In genomic region chr3:126476166-126476975, GRCh38 we compare ENCODE assay signal across 8 cellular contexts. TPM values are rescaled to one million over a fixed set of nuclear protein-coding genes. Genes with fewer than 3 reads are reported as not detected.
DNase-seq lines count a peak whose midpoint lies in the region; ATAC-seq and TF ChIP-seq lines count a peak whose summit lies in the region.

No MANE protein-coding gene starts in this region.

- peak overlapping the region; percentile 61 for H3K27ac Mint-ChIP-seq in T-helper 17 cell

- peaks cover 18% of the 10 kb centered on the region for H3K79me2 ChIP-seq in mesendoderm (ENCODE audit: control insufficient read depth, insufficient read depth, low read length)

- peak overlapping the region; percentile 74 for H3K56ac ChIP-seq in mesendoderm (ENCODE audit: low read length)

- H3K4me1 Mint-ChIP-seq in T-helper 17 cell, result peaks cover 32% of the 10 kb centered on the region

- H2BK15ac ChIP-seq in mesendoderm (replicated peaks; ENCODE audit: low read depth), result no peak overlapping the region

- no peak overlapping the region for H2AK5ac ChIP-seq in mesendoderm (ENCODE audit: low read length)

- peak overlapping the region; percentile 51 for H3K9ac ChIP-seq in mesendoderm (ENCODE audit: low read length)

- TF ChIP-seq CTCF in GM06990 (IDR thresholded peaks at IDR 0.05; ENCODE audit: insufficient read depth, low read length, poor library complexity, severe bottlenecking), result no peak
- peak in 2 of 5 experiments; percentile 33 to 34 for TF ChIP-seq CTCF in tibial nerve (IDR thresholded peaks at IDR 0.05)

- DNase-seq in GM06990 (ENCODE audit: extremely low read depth, insufficient read length) (peak; percentile 67), KG1 (lab: John Stamatoyannopoulos, UW) (peak; percentile 20), T-helper 17 cell (no peak), mesendoderm (peak; percentile 64), tibial nerve (ENCODE audit: low spot score in 2 of 2) (peak; percentile 47 to 53), NCI-H128 (lab: John Stamatoyannopoulos, UW; ENCODE audit: unreplicated experiment) (no peak)
- DNase-seq in effector memory CD4-positive, alpha-beta T cell, result no peak

- H3K9me3 ChIP-seq in T-helper 17 cell (ENCODE audit: control insufficient read depth, low read length, poor library complexity, severe bottlenecking) (no peaks in the 10 kb centered on the region), tibial nerve (no peaks in the 10 kb centered on the region)
- no peaks in the 10 kb centered on the region for H3K9me3 ChIP-seq in effector memory CD4-positive, alpha-beta T cell (ENCODE audit: control insufficient read depth, low read length)

- H3K27me3 ChIP-seq in GM06990 (replicated peaks; ENCODE audit: control insufficient read depth, insufficient read depth, low read length) (no peaks in the 10 kb centered on the region; the same call in 1 of the 2 replicates), mesendoderm (ENCODE audit: insufficient read depth, low read length, poor library complexity) (no peaks in the 10 kb centered on the region), tibial nerve (no peaks in the 10 kb centered on the region)
- no peaks in the 10 kb centered on the region for H3K27me3 ChIP-seq in effector memory CD4-positive, alpha-beta T cell (replicated peaks; ENCODE audit: control insufficient read depth, insufficient read depth, low read length, poor library complexity, severe bottlenecking)

- peak overlapping the region; percentile 5 for H3K4me2 ChIP-seq in mesendoderm (ENCODE audit: low read length)

- peak overlapping the region; percentile 60 for H3K4me3 ChIP-seq in GM06990 (replicated peaks; ENCODE audit: low read depth, low read length)
- peak overlapping the region; percentile 66 for H3K4me3 ChIP-seq in effector memory CD4-positive, alpha-beta T cell (ENCODE audit: insufficient read depth, low read depth, low read length, poor library complexity, severe bottlenecking)
- peak overlapping the region; percentile 15 for H3K4me3 ChIP-seq in mesendoderm (ENCODE audit: low read length)
- peak overlapping the region; percentile 61 to 90 (median 74) for H3K4me3 ChIP-seq in tibial nerve

- H2BK5ac ChIP-seq in mesendoderm (ENCODE audit: low read length), result no peak overlapping the region

- peaks cover 2% of the 10 kb centered on the region for H3K36me3 Mint-ChIP-seq in T-helper 17 cell (ENCODE audit: low read depth)

- ATAC-seq in GM21825 (IDR thresholded peaks at IDR 0.05; ENCODE audit: unreplicated experiment), result peak; percentile 26
- peak; percentile 8 for ATAC-seq in T-helper 17 cell

- no peak overlapping the region for H2BK120ac ChIP-seq in mesendoderm (ENCODE audit: low read depth, low read length)

- no CpG with 5 or more reads among the region's 63 CpGs for WGBS in mesendoderm (ENCODE audit: extremely low coverage, insufficient coverage, low lambda C conversion rate)
- 21 to 34% methylated on average over 16 to 24 of the region's 63 CpGs for WGBS in tibial nerve, 2 donors

- peak overlapping the region; percentile 59 for H3K27ac ChIP-seq in effector memory CD4-positive, alpha-beta T cell (ENCODE audit: insufficient read depth, low read length, poor library complexity, severe bottlenecking)
- no peak overlapping the region for H3K27ac ChIP-seq in mesendoderm (ENCODE audit: low read depth, low read length)
- peak overlapping the region; percentile 85 to 98 (median 94) for H3K27ac ChIP-seq in tibial nerve

- H3K4me1 ChIP-seq in effector memory CD4-positive, alpha-beta T cell (ENCODE audit: control insufficient read depth, insufficient read depth, low read length, poor library complexity, severe bottlenecking), result peaks cover 36% of the 10 kb centered on the region
- H3K4me1 ChIP-seq in mesendoderm (ENCODE audit: control insufficient read depth, low read depth, low read length), result peaks cover 11% of the 10 kb centered on the region
- peaks cover 0 to 44% (median 36%) of the 10 kb centered on the region in 4 donors for H3K4me1 ChIP-seq in tibial nerve

- peak overlapping the region; percentile 32 for H3K23ac ChIP-seq in mesendoderm (ENCODE audit: low read length)

- no peaks in the 10 kb centered on the region for H3K27me3 Mint-ChIP-seq in T-helper 17 cell

- H4K5ac ChIP-seq in mesendoderm (ENCODE audit: low read length), result no peak overlapping the region

- H4K8ac ChIP-seq in mesendoderm (ENCODE audit: low read depth, low read length), result no peak overlapping the region

- peak in 1 of 2 donors; percentile 90 for TF ChIP-seq EP300 in tibial nerve (IDR thresholded peaks at IDR 0.05)

- H3K4ac ChIP-seq in mesendoderm (ENCODE audit: low read depth, low read length), result peak overlapping the region; percentile 49

- H3K79me1 ChIP-seq in mesendoderm (ENCODE audit: low read length), result peaks cover 18% of the 10 kb centered on the region

- H3K4me3 Mint-ChIP-seq in T-helper 17 cell, result peak overlapping the region; percentile 93

- H3K36me3 ChIP-seq in GM06990 (ENCODE audit: control insufficient read depth, insufficient read depth, low read length), result no peaks in the 10 kb centered on the region; the same call in 1 of the 2 replicates
- H3K36me3 ChIP-seq in effector memory CD4-positive, alpha-beta T cell (ENCODE audit: control insufficient read depth, insufficient read depth, low read length), result peaks cover 2% of the 10 kb centered on the region
- H3K36me3 ChIP-seq in mesendoderm (ENCODE audit: control insufficient read depth, insufficient read depth, low read length), result no peaks in the 10 kb centered on the region
- peaks cover 0 to 8% (median 0%) of the 10 kb centered on the region in 3 donors for H3K36me3 ChIP-seq in tibial nerve

- peak overlapping the region; percentile 12 for H3K18ac ChIP-seq in mesendoderm (ENCODE audit: low read length)

- peak; percentile 12 to 54 for TF ChIP-seq POLR2A in tibial nerve (IDR thresholded peaks at IDR 0.05)

RNA-seq across cellular contexts. Expression of gene ZXDC, which starts 0.7 kb away (rescaled TPM):
- 10 to 100 TPM; 57.2 to 59.0 TPM for total RNA-seq in T-helper 17 cell
- 9.7 TPM for polyA plus RNA-seq in mesendoderm (2013, experiment 1 of 2)
- polyA plus RNA-seq in mesendoderm (2013, experiment 2 of 2), result 10.0 TPM
- 10 to 100 TPM; 54.0 to 77.4 (median 68.0) TPM for total RNA-seq in tibial nerve

RNA-seq across cellular contexts. Expression of gene UROC1, which starts 41.2 kb away (rescaled TPM):
- total RNA-seq in T-helper 17 cell (not detected), tibial nerve (not detected)
- 0.01 TPM for polyA plus RNA-seq in mesendoderm (2013, experiment 1 of 2)
- polyA plus RNA-seq in mesendoderm (2013, experiment 2 of 2), result not detected

RNA-seq across cellular contexts. Expression of gene CHST13, which starts 47.6 kb away (rescaled TPM):
- total RNA-seq in T-helper 17 cell (under 1 TPM; 0.15 to 0.18 TPM), tibial nerve (1 to 10 TPM in 3 of 4 donors, not detected in 1; 1.0 to 7.2 (median 1.1) TPM)
- 1.5 TPM for polyA plus RNA-seq in mesendoderm (2013, experiment 1 of 2)
- polyA plus RNA-seq in mesendoderm (2013, experiment 2 of 2), result 1.8 TPM

Comparison
In these comparisons a context has a peak if more than half of its experiments do, and no peak if none do; other contexts are left out.
1. DNase-seq: peak in GM06990 (single experiment), KG1 (single experiment), mesendoderm (single experiment) and tibial nerve (2 of 2); none in T-helper 17 cell (0 of 3), effector memory CD4-positive, alpha-beta T cell (0 of 3) and NCI-H128 (single experiment).
2. H3K4me3 ChIP-seq: peak in every context shown above with its lines; median percentile 74 in tibial nerve; 66 in effector memory CD4-positive, alpha-beta T cell; 60 in GM06990; 15 in mesendoderm.